Comparison of ENCODE assay signal across 40 cellular contexts in the genomic region with DNA sequence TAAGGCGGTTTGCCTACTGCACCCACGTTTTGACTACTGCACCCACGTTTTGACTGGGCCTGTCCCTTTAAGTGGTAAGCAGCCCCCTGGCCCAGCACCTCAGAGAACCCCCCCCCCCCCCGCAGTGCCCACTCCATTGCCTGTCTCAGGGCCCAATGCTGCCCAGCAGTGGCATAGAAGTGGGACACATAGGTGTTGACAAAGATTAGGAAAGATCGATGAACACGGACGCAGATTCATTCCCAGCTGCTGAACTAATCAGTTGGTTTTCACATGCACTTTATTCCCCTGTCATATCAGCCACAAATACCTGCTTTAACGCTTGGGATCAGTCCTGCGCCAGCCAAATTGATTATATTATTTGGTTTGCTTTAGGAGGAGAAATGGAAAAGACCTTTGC.
"Had no signal": no experiment of that assay in that cellular context is flagged by ENCODE, and none has a peak within 500 bp of the region (broad histone marks: within the 10 kb centered on the region; RNA-seq: fewer than 3 reads in every experiment).

No MANE protein-coding gene starts in this region.

- H3K4me1 Mint-ChIP-seq: activated naive CD4-positive, alpha-beta T cell treated with anti-CD3 and anti-CD28 coated beads, Interleukin-2, amount 10 ng/mL, durations not matched to agents 7 days and 5 days; activated naive CD4-positive, alpha-beta T cell treated with anti-CD3 and anti-CD28 coated beads, Interleukin-2, amount 50 U/mL, for 24 hours; activated naive CD8-positive, alpha-beta T cell treated with anti-CD3 and anti-CD28 coated beads for 36 hours; activated naive CD8-positive, alpha-beta T cell treated with anti-CD3 and anti-CD28 coated beads, Interleukin-2, amount 10 ng/mL, durations not matched to agents 7 days and 5 days; activated naive CD8-positive, alpha-beta T cell treated with anti-CD3 and anti-CD28 coated beads, Interleukin-2, amount 50 U/mL, for 24 hours; activated T-helper 17 cell treated with anti-CD3 and anti-CD28 coated beads, Interleukin-2, amount 50 U/mL, for 72 hours; brain; central memory CD8-positive, alpha-beta T cell had no signal

- DNase-seq: activated effector memory CD4-positive, alpha-beta T cell treated with anti-CD3 and anti-CD28 coated beads, Interleukin-2, amount 50 U/mL, for 16 hours; activated effector memory CD4-positive, alpha-beta T cell treated with Interleukin-2 at 50 U/mL for 16 hours; activated gamma-delta T cell; activated gamma-delta T cell treated with Interleukin-2 at 50 U/mL for 16 hours; activated naive CD4-positive, alpha-beta T cell; activated naive CD4-positive, alpha-beta T cell treated with anti-CD3 and anti-CD28 coated beads for 36 hours; activated naive CD4-positive, alpha-beta T cell treated with anti-CD3 and anti-CD28 coated beads, Interleukin-2, amount 10 ng/mL, durations not matched to agents 7 days and 5 days; activated naive CD4-positive, alpha-beta T cell treated with anti-CD3 and anti-CD28 coated beads, Interleukin-2, amount 50 U/mL, for 16 hours; activated naive CD4-positive, alpha-beta T cell treated with Interleukin-2 at 50 U/mL for 16 hours; activated naive CD8-positive, alpha-beta T cell treated with anti-CD3 and anti-CD28 coated beads for 36 hours; activated naive CD8-positive, alpha-beta T cell treated with anti-CD3 and anti-CD28 coated beads, Interleukin-2, amount 10 ng/mL, durations not matched to agents 7 days and 5 days; activated naive CD8-positive, alpha-beta T cell treated with anti-CD3 and anti-CD28 coated beads, Interleukin-2, amount 50 U/mL, for 24 hours; activated T-cell treated with anti-CD3 and anti-CD28 coated beads, Interleukin-2, amount 50 U/mL, for 1 hour; activated T-cell treated with anti-CD3 and anti-CD28 coated beads, Interleukin-2, amount 50 U/mL, for 24 hours; activated T-cell treated with anti-CD3 and anti-CD28 coated beads, Interleukin-2, amount 50 U/mL, for 4 hours; activated T-cell treated with anti-CD3 and anti-CD28 coated beads, Interleukin-2, amount 50 U/mL, for 48 hours; activated T-cell treated with anti-CD3 and anti-CD28 coated beads, Interleukin-2, amount 50 U/mL, for 72 hours; adrenal gland; amniotic stem cell; amygdala; anterior cingulate cortex; aorta; body of pancreas; brain microvascular endothelial cell; caudate nucleus; central memory CD4-positive, alpha-beta T cell; cerebellar nuclear complex had no signal

- H3K27ac Mint-ChIP-seq: activated naive CD4-positive, alpha-beta T cell treated with anti-CD3 and anti-CD28 coated beads for 36 hours; activated naive CD4-positive, alpha-beta T cell treated with anti-CD3 and anti-CD28 coated beads, Interleukin-2, amount 10 ng/mL, durations not matched to agents 7 days and 5 days; activated naive CD4-positive, alpha-beta T cell treated with anti-CD3 and anti-CD28 coated beads, Interleukin-2, amount 50 U/mL, for 24 hours; activated naive CD4-positive, alpha-beta T cell treated with anti-CD3 and anti-CD28 coated beads, Interleukin-2, amount 50 U/mL, for 72 hours; activated naive CD8-positive, alpha-beta T cell; activated naive CD8-positive, alpha-beta T cell treated with anti-CD3 and anti-CD28 coated beads for 36 hours; activated naive CD8-positive, alpha-beta T cell treated with anti-CD3 and anti-CD28 coated beads, Interleukin-2, amount 10 ng/mL, durations not matched to agents 7 days and 5 days; activated naive CD8-positive, alpha-beta T cell treated with anti-CD3 and anti-CD28 coated beads, Interleukin-2, amount 50 U/mL, for 24 hours; activated T-cell treated with anti-CD3 and anti-CD28 coated beads, Interleukin-2, amount 50 U/mL, for 24 hours; activated T-cell treated with anti-CD3 and anti-CD28 coated beads, Interleukin-2, amount 50 U/mL, for 72 hours; activated T-helper 1 cell treated with anti-CD3 and anti-CD28 coated beads, Interleukin-12 subunit alpha, Interleukin-12 subunit beta, Interleukin-2, Interleukin-4 antibody, amounts not matched to agents 30 ng/mL and 10 ng/mL and 1 ng/mL, durations not matched to agents 14 hours and 24 hours and 36 hours; activated T-helper 17 cell treated with anti-CD3 and anti-CD28 coated beads, Interleukin-2, amount 50 U/mL, for 72 hours; activated T-helper 2 cell treated with anti-CD3 and anti-CD28 coated beads, Interferon-gamma antibody, Interleukin-2, Interleukin-4, amounts not matched to agents 10 μg/mL and 5 μg/mL and 100 μg/mL, durations not matched to agents 14 hours and 24 hours and 36 hours; brain had no signal

- H3K36me3 ChIP-seq: adrenal gland, ascending aorta, brain microvascular endothelial cell, breast epithelium, cardiac muscle cell had no signal

- H3K4me1 ChIP-seq: adrenal gland, ascending aorta, body of pancreas, breast epithelium had no signal

- H3K36me3 Mint-ChIP-seq: activated naive CD4-positive, alpha-beta T cell treated with anti-CD3 and anti-CD28 coated beads, Interleukin-2, amount 10 ng/mL, durations not matched to agents 7 days and 5 days; activated naive CD4-positive, alpha-beta T cell treated with anti-CD3 and anti-CD28 coated beads, Interleukin-2, amount 50 U/mL, for 24 hours; activated naive CD4-positive, alpha-beta T cell treated with anti-CD3 and anti-CD28 coated beads, Interleukin-2, amount 50 U/mL, for 72 hours; activated naive CD8-positive, alpha-beta T cell; activated naive CD8-positive, alpha-beta T cell treated with anti-CD3 and anti-CD28 coated beads for 36 hours; activated naive CD8-positive, alpha-beta T cell treated with anti-CD3 and anti-CD28 coated beads, Interleukin-2, amount 10 ng/mL, durations not matched to agents 7 days and 5 days; brain had no signal

- H3K27me3 ChIP-seq: adrenal gland, ascending aorta, brain microvascular endothelial cell, breast epithelium, cardiac muscle cell had no signal

- H3K4me3 Mint-ChIP-seq: activated naive CD4-positive, alpha-beta T cell treated with anti-CD3 and anti-CD28 coated beads for 36 hours; activated naive CD4-positive, alpha-beta T cell treated with anti-CD3 and anti-CD28 coated beads, Interleukin-2, amount 10 ng/mL, durations not matched to agents 7 days and 5 days; activated naive CD4-positive, alpha-beta T cell treated with anti-CD3 and anti-CD28 coated beads, Interleukin-2, amount 50 U/mL, for 24 hours; activated naive CD8-positive, alpha-beta T cell; activated naive CD8-positive, alpha-beta T cell treated with anti-CD3 and anti-CD28 coated beads for 36 hours; activated naive CD8-positive, alpha-beta T cell treated with anti-CD3 and anti-CD28 coated beads, Interleukin-2, amount 10 ng/mL, durations not matched to agents 7 days and 5 days; activated naive CD8-positive, alpha-beta T cell treated with anti-CD3 and anti-CD28 coated beads, Interleukin-2, amount 50 U/mL, for 24 hours; activated T-cell treated with anti-CD3 and anti-CD28 coated beads, Interleukin-2, amount 50 U/mL, for 24 hours; activated T-cell treated with anti-CD3 and anti-CD28 coated beads, Interleukin-2, amount 50 U/mL, for 4 hours; activated T-cell treated with anti-CD3 and anti-CD28 coated beads, Interleukin-2, amount 50 U/mL, for 72 hours; activated T-helper 1 cell treated with anti-CD3 and anti-CD28 coated beads, Interleukin-12 subunit alpha, Interleukin-12 subunit beta, Interleukin-2, Interleukin-4 antibody, amounts not matched to agents 30 ng/mL and 10 ng/mL and 1 ng/mL, durations not matched to agents 14 hours and 24 hours and 36 hours; activated T-helper 17 cell treated with anti-CD3 and anti-CD28 coated beads, Interleukin-2, amount 50 U/mL, for 72 hours; brain; central memory CD8-positive, alpha-beta T cell had no signal

- H3K9me3 Mint-ChIP-seq: activated naive CD4-positive, alpha-beta T cell treated with anti-CD3 and anti-CD28 coated beads for 36 hours; activated naive CD4-positive, alpha-beta T cell treated with anti-CD3 and anti-CD28 coated beads, Interleukin-2, amount 10 ng/mL, durations not matched to agents 7 days and 5 days; activated naive CD8-positive, alpha-beta T cell treated with anti-CD3 and anti-CD28 coated beads for 36 hours; activated naive CD8-positive, alpha-beta T cell treated with anti-CD3 and anti-CD28 coated beads, Interleukin-2, amount 10 ng/mL, durations not matched to agents 7 days and 5 days; activated T-cell treated with anti-CD3 and anti-CD28 coated beads, Interleukin-2, amount 50 U/mL, for 24 hours; activated T-cell treated with anti-CD3 and anti-CD28 coated beads, Interleukin-2, amount 50 U/mL, for 4 hours; activated T-helper 1 cell treated with anti-CD3 and anti-CD28 coated beads, Interleukin-12 subunit alpha, Interleukin-12 subunit beta, Interleukin-2, Interleukin-4 antibody, amounts not matched to agents 30 ng/mL and 10 ng/mL and 1 ng/mL, durations not matched to agents 14 hours and 24 hours and 36 hours; activated T-helper 2 cell treated with anti-CD3 and anti-CD28 coated beads, Interferon-gamma antibody, Interleukin-2, Interleukin-4, amounts not matched to agents 10 μg/mL and 5 μg/mL and 100 μg/mL, durations not matched to agents 14 hours and 24 hours and 36 hours; central memory CD8-positive, alpha-beta T cell had no signal

- H3K27ac ChIP-seq: adrenal gland, ascending aorta, body of pancreas, brain microvascular endothelial cell, breast epithelium, cardiac muscle cell had no signal

- FAIRE-seq: astrocyte, bronchial epithelial cell had no signal

- ATAC-seq: activated naive CD4-positive, alpha-beta T cell treated with anti-CD3 and anti-CD28 coated beads, Interleukin-2, amount 50 U/mL, for 72 hours; activated naive CD8-positive, alpha-beta T cell treated with anti-CD3 and anti-CD28 coated beads, Interleukin-2, amount 50 U/mL, for 24 hours; activated T-cell treated with anti-CD3 and anti-CD28 coated beads, Interleukin-2, amount 50 U/mL, for 4 hours; activated T-cell treated with anti-CD3 and anti-CD28 coated beads, Interleukin-2, amount 50 U/mL, for 72 hours; activated T-helper 17 cell treated with anti-CD3 and anti-CD28 coated beads, Interleukin-2, amount 50 U/mL, for 72 hours; body of pancreas had no signal

- H3K9me3 ChIP-seq: adrenal gland, ascending aorta, body of pancreas, breast epithelium had no signal

- H3K4me3 ChIP-seq: adrenal gland, ascending aorta, body of pancreas, breast epithelium, cardiac muscle cell had no signal
